8 cellular contexts compared by ENCODE assay signal in the genomic region with DNA sequence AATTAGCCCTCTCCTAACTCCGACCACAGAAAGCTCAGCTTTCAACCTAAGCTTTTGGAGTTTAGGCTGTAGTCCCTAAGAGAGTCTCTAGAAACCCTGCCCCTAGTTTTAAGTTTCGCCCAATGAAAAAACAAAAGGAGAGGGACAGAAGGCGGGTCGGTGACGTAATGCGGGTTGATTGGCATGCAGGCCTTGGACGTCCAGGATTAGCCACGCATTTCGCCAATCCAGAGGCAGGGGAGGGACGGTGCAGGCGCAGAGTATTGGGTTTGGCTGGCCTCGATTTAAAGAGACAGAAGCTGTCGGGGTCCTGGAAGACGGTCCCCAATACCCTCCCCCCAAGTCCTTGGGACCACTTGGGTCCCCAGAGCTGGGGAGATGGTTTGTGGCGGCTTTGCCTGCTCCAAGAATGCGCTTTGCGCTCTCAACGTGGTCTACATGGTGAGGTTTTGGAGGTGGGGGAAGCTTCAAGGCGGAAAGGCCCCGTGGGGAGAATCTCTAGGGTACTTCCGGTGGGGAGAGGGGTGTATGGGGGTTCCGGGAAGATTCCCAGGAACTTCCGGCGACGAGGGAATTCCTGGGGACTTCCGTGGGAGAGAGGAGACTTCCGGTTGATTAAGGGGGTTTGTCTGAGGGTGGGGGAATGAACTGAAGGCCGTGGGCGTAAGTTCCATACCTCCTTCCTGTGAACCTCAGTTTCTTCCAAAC. TPM values are rescaled to one million over a fixed set of nuclear protein-coding genes. Genes with fewer than 3 reads are reported as not detected.
A peak's percentile ranks its signal among the peaks of the same experiment; 100 is the strongest.
DNase-seq lines count a peak whose midpoint lies in the region; ATAC-seq and TF ChIP-seq lines count a peak whose summit lies in the region.

Gene TSPAN31, plus strand, starts transcription at position 263 of the 708 bp plus-strand sequence. Its CDS starts 116 bp downstream, at position 379.

- H3K9me3 ChIP-seq in ascending aorta (no peaks in the 10 kb centered on the region), right atrium auricular region (no peaks in the 10 kb centered on the region), prostate gland (no peaks in the 10 kb centered on the region)

- H3K4me3 ChIP-seq in ascending aorta = peak within 1 kb of the TSS; percentile 77 to 90
- H3K4me3 ChIP-seq in right atrium auricular region = peak within 1 kb of the TSS; percentile 90 to 95
- peak within 1 kb of the TSS; percentile 68 to 75 for H3K4me3 ChIP-seq in prostate gland

- no peaks in the 10 kb centered on the region for H3K27me3 ChIP-seq in ascending aorta
- no peaks in the 10 kb centered on the region for H3K27me3 ChIP-seq in right atrium auricular region
- peaks cover 2% of the 10 kb centered on the region for H3K27me3 ChIP-seq in prostate gland (replicated peaks; ENCODE audit: insufficient read depth)

- no peak for TF ChIP-seq CTCF in ascending aorta (IDR thresholded peaks at IDR 0.05)
- TF ChIP-seq CTCF in right atrium auricular region (IDR thresholded peaks at IDR 0.05) = no peak
- TF ChIP-seq CTCF in prostate gland (IDR thresholded peaks at IDR 0.05) = peak in 2 of 4 experiments; percentile 36 to 41

- ATAC-seq in GM18505 (IDR thresholded peaks at IDR 0.05; ENCODE audit: unreplicated experiment) (peak; percentile 78), HG02973 (IDR thresholded peaks at IDR 0.05; ENCODE audit: unreplicated experiment) (peak; percentile 68)

- H3K4me1 Mint-ChIP-seq in T-helper 2 cell treated with Interferon-gamma antibody and Interleukin-4, amounts not matched to agents 5 μg/mL and 100 μg/mL, for 36 hours (ENCODE audit: low read depth) = peaks cover 42% of the 10 kb centered on the region

- H3K27me3 Mint-ChIP-seq in T-helper 2 cell treated with Interferon-gamma antibody and Interleukin-4, amounts not matched to agents 5 μg/mL and 100 μg/mL, for 36 hours (ENCODE audit: low read depth) = no peaks in the 10 kb centered on the region

- WGBS in prostate gland = under 1% methylated on average over 29 of the region's 29 CpGs

- peaks cover 39% of the 10 kb centered on the region for H3K36me3 Mint-ChIP-seq in T-helper 2 cell treated with Interferon-gamma antibody and Interleukin-4, amounts not matched to agents 5 μg/mL and 100 μg/mL, for 36 hours (ENCODE audit: low read depth)

- H3K27ac Mint-ChIP-seq in T-helper 2 cell treated with Interferon-gamma antibody and Interleukin-4, amounts not matched to agents 5 μg/mL and 100 μg/mL, for 36 hours = peak within 1 kb of the TSS; percentile 99

- intact Hi-C loops in ascending aorta (cut with DNase I) = loop anchor here (1.0 to 2.0 kb wide), 3 partner anchors 7 to 52 kb away; partner anchors contain the start of gene CDK4
- intact Hi-C loops in prostate gland (cut with DNase I) = no loop called here

- DNase-seq in NCI-H2029 (lab: John Stamatoyannopoulos, UW) = peak; percentile 96
- DNase-seq in T-helper 2 cell treated with Interferon-gamma antibody and Interleukin-4, amounts not matched to agents 5 μg/mL and 100 μg/mL, for 36 hours (ENCODE audit: low spot score) = peak; percentile 93
- DNase-seq in ascending aorta (ENCODE audit: low spot score in 2 of 2) = peak; percentile 93 to 99
- peak; percentile 99 for DNase-seq in right atrium auricular region (ENCODE audit: low spot score)
- peak; percentile 97 for DNase-seq in prostate gland (ENCODE audit: low spot score)
- peak; percentile 98 for DNase-seq in ureter (ENCODE audit: low spot score)

- peak within 1 kb of the TSS; percentile 98 to 100 for H3K27ac ChIP-seq in ascending aorta
- H3K27ac ChIP-seq in right atrium auricular region = peak within 1 kb of the TSS; percentile 95 to 97
- peak within 1 kb of the TSS; percentile 94 to 95 for H3K27ac ChIP-seq in prostate gland

- no peaks in the 10 kb centered on the region for H3K9me3 Mint-ChIP-seq in T-helper 2 cell treated with Interferon-gamma antibody and Interleukin-4, amounts not matched to agents 5 μg/mL and 100 μg/mL, for 36 hours

- H3K4me1 ChIP-seq in ascending aorta (peaks cover 0 to 7% of the 10 kb centered on the region in 2 donors), right atrium auricular region (peaks cover 0 to 18% of the 10 kb centered on the region in 2 donors), prostate gland (replicated peaks) (no peaks in the 10 kb centered on the region)

- TF ChIP-seq POLR2A in GM18505 (IDR thresholded peaks at IDR 0.05; ENCODE audit: borderline replicate concordance, extremely low read depth, insufficient read depth, insufficient read length) (peak; percentile 69), prostate gland (IDR thresholded peaks at IDR 0.05) (peak; percentile 64)

- peaks cover 20 to 31% of the 10 kb centered on the region in 2 donors for H3K36me3 ChIP-seq in ascending aorta
- H3K36me3 ChIP-seq in right atrium auricular region = peaks cover 36% of the 10 kb centered on the region
- H3K36me3 ChIP-seq in prostate gland = peaks cover 0 to 4% of the 10 kb centered on the region in 2 donors

- peak within 1 kb of the TSS; percentile 96 for H3K4me3 Mint-ChIP-seq in T-helper 2 cell treated with Interferon-gamma antibody and Interleukin-4, amounts not matched to agents 5 μg/mL and 100 μg/mL, for 36 hours

RNA-seq across cellular contexts. Expression of gene TSPAN31, which starts in this region (rescaled TPM):
- total RNA-seq in ascending aorta (42.3 TPM), right atrium auricular region (10 to 100 TPM; 50.3 to 59.6 TPM), prostate gland (100 to 1,000 TPM in 1 of 2 donors, 10 to 100 TPM in 1; 40.4 to 127 TPM), ureter (45.6 TPM)

Comparison
In these comparisons a context has a peak if more than half of its experiments do, and no peak if none do; other contexts are left out.
1. Peak in every context shown above with its lines: DNase-seq, ATAC-seq, H3K4me3 ChIP-seq and H3K27ac ChIP-seq.